Comparison of ENCODE assay signal across 3 cellular contexts in the genomic region with DNA sequence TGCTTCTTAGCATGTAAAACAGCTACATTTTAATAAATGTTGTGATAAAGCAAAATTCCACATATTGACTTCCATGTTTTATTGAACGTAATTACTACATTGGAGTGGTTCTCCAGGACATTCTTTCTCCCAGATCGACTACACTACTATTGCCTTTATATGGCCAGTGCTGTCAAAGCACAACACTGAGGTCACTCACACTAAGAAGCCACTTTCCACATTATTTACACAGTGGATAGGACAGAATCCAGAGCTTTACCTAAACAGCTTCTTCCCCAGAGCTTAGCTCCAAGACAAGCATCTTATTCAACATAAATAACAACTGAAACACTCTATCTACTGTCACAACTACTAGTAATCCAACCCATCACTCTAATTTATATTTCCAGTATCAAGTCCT.
TF ChIP-seq lines count a peak whose summit lies in the region.

No MANE protein-coding gene starts in this region.

TF ChIP-seq in IMR-90, 13 proteins besides CTCF, POLR2A, EP300 and RAD21 (continued from another document):
- TF ChIP-seq BHLHE40 (IDR thresholded peaks at IDR 0.05; ENCODE audit: low read depth, low read length) (no peak), MAZ (IDR thresholded peaks at IDR 0.05; ENCODE audit: borderline replicate concordance, low read depth, low read length) (no peak), ELK1 (IDR thresholded peaks at IDR 0.05; ENCODE audit: borderline replicate concordance, low read depth, low read length) (no peak)

TF ChIP-seq in SK-N-SH treated with all-trans-retinoic acid at 6 μM for 48 hours, 23 proteins besides CTCF, POLR2A, EP300 and RAD21 (continued from another document):
- TF ChIP-seq RARB (CRISPR knock-in tag; IDR thresholded peaks at IDR 0.05) = no peak
- TF ChIP-seq ARNTL (CRISPR knock-in tag; IDR thresholded peaks at IDR 0.05; ENCODE audit: borderline replicate concordance, low read depth) = no peak
- no peak for TF ChIP-seq SNAI2 (CRISPR knock-in tag; IDR thresholded peaks at IDR 0.05)
- TF ChIP-seq ZNF8 (CRISPR knock-in tag; IDR thresholded peaks at IDR 0.05) = no peak
- TF ChIP-seq ISL1 (CRISPR knock-in tag; IDR thresholded peaks at IDR 0.05) = no peak; the same call in 1 of the 2 replicates
- TF ChIP-seq, protein P1, sequence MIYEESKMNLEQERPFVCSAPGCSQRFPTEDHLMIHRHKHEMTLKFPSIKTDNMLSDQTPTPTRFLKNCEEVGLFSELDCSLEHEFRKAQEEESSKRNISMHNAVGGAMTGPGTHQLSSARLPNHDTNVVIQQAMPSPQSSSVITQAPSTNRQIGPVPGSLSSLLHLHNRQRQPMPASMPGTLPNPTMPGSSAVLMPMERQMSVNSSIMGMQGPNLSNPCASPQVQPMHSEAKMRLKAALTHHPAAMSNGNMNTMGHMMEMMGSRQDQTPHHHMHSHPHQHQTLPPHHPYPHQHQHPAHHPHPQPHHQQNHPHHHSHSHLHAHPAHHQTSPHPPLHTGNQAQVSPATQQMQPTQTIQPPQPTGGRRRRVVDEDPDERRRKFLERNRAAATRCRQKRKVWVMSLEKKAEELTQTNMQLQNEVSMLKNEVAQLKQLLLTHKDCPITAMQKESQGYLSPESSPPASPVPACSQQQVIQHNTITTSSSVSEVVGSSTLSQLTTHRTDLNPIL (CRISPR knock-in tag; IDR thresholded peaks at IDR 0.05; ENCODE audit: low read depth) = no peak
- no peak for TF ChIP-seq CSDC2 (CRISPR knock-in tag; IDR thresholded peaks at IDR 0.05)
- no peak for TF ChIP-seq GLIS3 (CRISPR knock-in tag; IDR thresholded peaks at IDR 0.05)
- TF ChIP-seq TSHZ2 (CRISPR knock-in tag; IDR thresholded peaks at IDR 0.05) = no peak
- TF ChIP-seq ZFP3 (CRISPR knock-in tag; IDR thresholded peaks at IDR 0.05) = no peak
TF ChIP-seq in SK-N-SH treated with all-trans-retinoic acid at 6 μM for 48 hours: peak in this region for 0.

TF ChIP-seq in HEK293T, 16 proteins besides CTCF, POLR2A, EP300 and RAD21:
- TF ChIP-seq, protein P2, sequence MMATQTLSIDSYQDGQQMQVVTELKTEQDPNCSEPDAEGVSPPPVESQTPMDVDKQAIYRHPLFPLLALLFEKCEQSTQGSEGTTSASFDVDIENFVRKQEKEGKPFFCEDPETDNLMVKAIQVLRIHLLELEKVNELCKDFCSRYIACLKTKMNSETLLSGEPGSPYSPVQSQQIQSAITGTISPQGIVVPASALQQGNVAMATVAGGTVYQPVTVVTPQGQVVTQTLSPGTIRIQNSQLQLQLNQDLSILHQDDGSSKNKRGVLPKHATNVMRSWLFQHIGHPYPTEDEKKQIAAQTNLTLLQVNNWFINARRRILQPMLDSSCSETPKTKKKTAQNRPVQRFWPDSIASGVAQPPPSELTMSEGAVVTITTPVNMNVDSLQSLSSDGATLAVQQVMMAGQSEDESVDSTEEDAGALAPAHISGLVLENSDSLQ (IDR thresholded peaks at IDR 0.05) = no peak
- TF ChIP-seq BHLHE40 (IDR thresholded peaks at IDR 0.05; ENCODE audit: borderline replicate concordance) (no peak), ARNT (IDR thresholded peaks at IDR 0.05) (no peak), LEF1 (IDR thresholded peaks at IDR 0.05; ENCODE audit: borderline replicate concordance) (no peak), ELF4 (IDR thresholded peaks at IDR 0.05) (no peak), NFRKB (IDR thresholded peaks at IDR 0.05) (no peak), CTBP1 (IDR thresholded peaks at IDR 0.05; ENCODE audit: borderline replicate concordance) (no peak), SUZ12 (IDR thresholded peaks at IDR 0.05) (no peak), FOXK2 (IDR thresholded peaks at IDR 0.05) (no peak), HDGF (IDR thresholded peaks at IDR 0.05; ENCODE audit: borderline replicate concordance) (no peak), FOXA1 (IDR thresholded peaks at IDR 0.05) (no peak), TARDBP (IDR thresholded peaks at IDR 0.05) (no peak), SP1 (IDR thresholded peaks at IDR 0.05) (no peak), FOXM1 (IDR thresholded peaks at IDR 0.05; ENCODE audit: borderline replicate concordance) (no peak)
